In genomic region chr17:74430706-74431567, GRCh38 we compare ENCODE assay signal across 2 cellular contexts.
A peak's percentile ranks its signal among the peaks of the same experiment; 100 is the strongest.
TF ChIP-seq lines count a peak whose summit lies in the region.

No MANE protein-coding gene starts in this region.

TF ChIP-seq in HCT116, 20 proteins besides CTCF, POLR2A, EP300 and RAD21:
- TF ChIP-seq TCF7L2 (IDR thresholded peaks at IDR 0.05; ENCODE audit: borderline replicate concordance, extremely low read depth, insufficient read depth, insufficient read length) (no peak), YY1 (IDR thresholded peaks at IDR 0.05; ENCODE audit: extremely low read depth, insufficient replicate concordance, low read depth, low read length) (no peak), ELF1 (IDR thresholded peaks at IDR 0.05; ENCODE audit: borderline replicate concordance, low read depth) (no peak), SIN3A (IDR thresholded peaks at IDR 0.05; ENCODE audit: low read depth) (no peak; the same call in 1 of the 2 replicates), POLR2AphosphoS5 (IDR thresholded peaks at IDR 0.05; ENCODE audit: low read depth, low read length) (peak; percentile 58), MAX (IDR thresholded peaks at IDR 0.05) (peak; percentile 15; the same call in 1 of the 2 replicates), CBX3 (IDR thresholded peaks at IDR 0.05; ENCODE audit: low read depth) (no peak), ZFX (IDR thresholded peaks at IDR 0.05) (peak; percentile 91)

TF ChIP-seq in GM12878, 131 proteins besides CTCF, POLR2A, EP300 and RAD21 (continues in another document):
- TF ChIP-seq USF1 (IDR thresholded peaks at IDR 0.05; ENCODE audit: borderline replicate concordance, extremely low read length, insufficient read depth, low read depth, low read length) (no peak), YY1 (IDR thresholded peaks at IDR 0.05; ENCODE audit: low read depth, low read length) (no peak), SKIL (IDR thresholded peaks at IDR 0.05; ENCODE audit: low read depth, poor library complexity, severe bottlenecking) (no peak), SMC3 (IDR thresholded peaks at IDR 0.05; ENCODE audit: borderline replicate concordance, low read length) (no peak), RUNX3 (IDR thresholded peaks at IDR 0.05; ENCODE audit: low read length) (peak; percentile 49), NFYA (IDR thresholded peaks at IDR 0.05; ENCODE audit: borderline replicate concordance, low read depth, low read length) (no peak), NRF1 (conservative IDR thresholded peaks at IDR 0.05; ENCODE audit: low read depth, low read length) (no peak), SIN3A (IDR thresholded peaks at IDR 0.05; ENCODE audit: low read depth, low read length) (no peak), DPF2 (IDR thresholded peaks at IDR 0.05) (peak; percentile 55; the same call in 1 of the 2 replicates), SMAD5 (IDR thresholded peaks at IDR 0.05; ENCODE audit: low read depth) (no peak), HDAC2 (IDR thresholded peaks at IDR 0.05) (no peak), E2F8 (IDR thresholded peaks at IDR 0.05; ENCODE audit: low read depth, partially characterized antibody) (no peak), KDM1A (IDR thresholded peaks at IDR 0.05; ENCODE audit: borderline replicate concordance) (no peak), SRF (IDR thresholded peaks at IDR 0.05; ENCODE audit: low read depth in 2 of 2, low read length in 2 of 2) (no peak), MYC (IDR thresholded peaks at IDR 0.05; ENCODE audit: insufficient read depth, insufficient read length, insufficient replicate concordance, low read length, severe bottlenecking) (no peak), MTA2 (IDR thresholded peaks at IDR 0.05; ENCODE audit: low read depth) (0 out of 2 replicates have a peak, but pooled peaks have one; percentile 53), BCLAF1 (IDR thresholded peaks at IDR 0.05) (no peak), TCF7 (IDR thresholded peaks at IDR 0.05; ENCODE audit: borderline replicate concordance) (no peak), YBX1 (IDR thresholded peaks at IDR 0.05) (no peak), TAF1 (IDR thresholded peaks at IDR 0.05; ENCODE audit: borderline replicate concordance, low read depth, low read length) (no peak)
- TF ChIP-seq, protein P1, sequence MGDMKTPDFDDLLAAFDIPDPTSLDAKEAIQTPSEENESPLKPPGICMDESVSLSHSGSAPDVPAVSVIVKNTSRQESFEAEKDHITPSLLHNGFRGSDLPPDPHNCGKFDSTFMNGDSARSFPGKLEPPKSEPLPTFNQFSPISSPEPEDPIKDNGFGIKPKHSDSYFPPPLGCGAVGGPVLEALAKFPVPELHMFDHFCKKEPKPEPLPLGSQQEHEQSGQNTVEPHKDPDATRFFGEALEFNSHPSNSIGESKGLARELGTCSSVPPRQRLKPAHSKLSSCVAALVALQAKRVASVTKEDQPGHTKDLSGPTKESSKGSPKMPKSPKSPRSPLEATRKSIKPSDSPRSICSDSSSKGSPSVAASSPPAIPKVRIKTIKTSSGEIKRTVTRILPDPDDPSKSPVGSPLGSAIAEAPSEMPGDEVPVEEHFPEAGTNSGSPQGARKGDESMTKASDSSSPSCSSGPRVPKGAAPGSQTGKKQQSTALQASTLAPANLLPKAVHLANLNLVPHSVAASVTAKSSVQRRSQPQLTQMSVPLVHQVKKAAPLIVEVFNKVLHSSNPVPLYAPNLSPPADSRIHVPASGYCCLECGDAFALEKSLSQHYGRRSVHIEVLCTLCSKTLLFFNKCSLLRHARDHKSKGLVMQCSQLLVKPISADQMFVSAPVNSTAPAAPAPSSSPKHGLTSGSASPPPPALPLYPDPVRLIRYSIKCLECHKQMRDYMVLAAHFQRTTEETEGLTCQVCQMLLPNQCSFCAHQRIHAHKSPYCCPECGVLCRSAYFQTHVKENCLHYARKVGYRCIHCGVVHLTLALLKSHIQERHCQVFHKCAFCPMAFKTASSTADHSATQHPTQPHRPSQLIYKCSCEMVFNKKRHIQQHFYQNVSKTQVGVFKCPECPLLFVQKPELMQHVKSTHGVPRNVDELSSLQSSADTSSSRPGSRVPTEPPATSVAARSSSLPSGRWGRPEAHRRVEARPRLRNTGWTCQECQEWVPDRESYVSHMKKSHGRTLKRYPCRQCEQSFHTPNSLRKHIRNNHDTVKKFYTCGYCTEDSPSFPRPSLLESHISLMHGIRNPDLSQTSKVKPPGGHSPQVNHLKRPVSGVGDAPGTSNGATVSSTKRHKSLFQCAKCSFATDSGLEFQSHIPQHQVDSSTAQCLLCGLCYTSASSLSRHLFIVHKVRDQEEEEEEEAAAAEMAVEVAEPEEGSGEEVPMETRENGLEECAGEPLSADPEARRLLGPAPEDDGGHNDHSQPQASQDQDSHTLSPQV (IDR thresholded peaks at IDR 0.05), result no peak
- TF ChIP-seq, protein P2, sequence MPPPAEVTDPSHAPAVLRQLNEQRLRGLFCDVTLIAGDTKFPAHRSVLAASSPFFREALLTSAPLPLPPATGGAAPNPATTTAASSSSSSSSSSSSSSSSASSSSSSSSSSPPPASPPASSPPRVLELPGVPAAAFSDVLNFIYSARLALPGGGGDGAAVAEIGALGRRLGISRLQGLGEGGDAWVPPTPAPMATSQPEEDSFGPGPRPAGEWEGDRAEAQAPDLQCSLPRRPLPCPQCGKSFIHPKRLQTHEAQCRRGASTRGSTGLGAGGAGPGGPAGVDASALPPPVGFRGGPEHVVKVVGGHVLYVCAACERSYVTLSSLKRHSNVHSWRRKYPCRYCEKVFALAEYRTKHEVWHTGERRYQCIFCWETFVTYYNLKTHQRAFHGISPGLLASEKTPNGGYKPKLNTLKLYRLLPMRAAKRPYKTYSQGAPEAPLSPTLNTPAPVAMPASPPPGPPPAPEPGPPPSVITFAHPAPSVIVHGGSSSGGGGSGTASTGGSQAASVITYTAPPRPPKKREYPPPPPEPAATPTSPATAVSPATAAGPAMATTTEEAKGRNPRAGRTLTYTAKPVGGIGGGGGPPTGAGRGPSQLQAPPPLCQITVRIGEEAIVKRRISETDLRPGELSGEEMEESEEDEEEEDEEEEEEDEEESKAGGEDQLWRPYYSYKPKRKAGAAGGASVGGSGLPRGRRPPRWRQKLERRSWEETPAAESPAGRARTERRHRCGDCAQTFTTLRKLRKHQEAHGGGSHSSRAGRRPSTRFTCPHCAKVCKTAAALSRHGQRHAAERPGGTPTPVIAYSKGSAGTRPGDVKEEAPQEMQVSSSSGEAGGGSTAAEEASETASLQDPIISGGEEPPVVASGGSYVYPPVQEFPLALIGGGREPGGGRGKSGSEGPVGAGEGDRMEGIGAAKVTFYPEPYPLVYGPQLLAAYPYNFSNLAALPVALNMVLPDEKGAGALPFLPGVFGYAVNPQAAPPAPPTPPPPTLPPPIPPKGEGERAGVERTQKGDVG (CRISPR knock-in tag; IDR thresholded peaks at IDR 0.05), result no peak
- TF ChIP-seq, protein P3, sequence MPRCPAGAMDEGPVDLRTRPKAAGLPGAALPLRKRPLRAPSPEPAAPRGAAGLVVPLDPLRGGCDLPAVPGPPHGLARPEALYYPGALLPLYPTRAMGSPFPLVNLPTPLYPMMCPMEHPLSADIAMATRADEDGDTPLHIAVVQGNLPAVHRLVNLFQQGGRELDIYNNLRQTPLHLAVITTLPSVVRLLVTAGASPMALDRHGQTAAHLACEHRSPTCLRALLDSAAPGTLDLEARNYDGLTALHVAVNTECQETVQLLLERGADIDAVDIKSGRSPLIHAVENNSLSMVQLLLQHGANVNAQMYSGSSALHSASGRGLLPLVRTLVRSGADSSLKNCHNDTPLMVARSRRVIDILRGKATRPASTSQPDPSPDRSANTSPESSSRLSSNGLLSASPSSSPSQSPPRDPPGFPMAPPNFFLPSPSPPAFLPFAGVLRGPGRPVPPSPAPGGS (IDR thresholded peaks at IDR 0.05; ENCODE audit: borderline replicate concordance, insufficient read depth, low read depth, low read length, poor library complexity, severe bottlenecking), result no peak
- TF ChIP-seq, protein P4, sequence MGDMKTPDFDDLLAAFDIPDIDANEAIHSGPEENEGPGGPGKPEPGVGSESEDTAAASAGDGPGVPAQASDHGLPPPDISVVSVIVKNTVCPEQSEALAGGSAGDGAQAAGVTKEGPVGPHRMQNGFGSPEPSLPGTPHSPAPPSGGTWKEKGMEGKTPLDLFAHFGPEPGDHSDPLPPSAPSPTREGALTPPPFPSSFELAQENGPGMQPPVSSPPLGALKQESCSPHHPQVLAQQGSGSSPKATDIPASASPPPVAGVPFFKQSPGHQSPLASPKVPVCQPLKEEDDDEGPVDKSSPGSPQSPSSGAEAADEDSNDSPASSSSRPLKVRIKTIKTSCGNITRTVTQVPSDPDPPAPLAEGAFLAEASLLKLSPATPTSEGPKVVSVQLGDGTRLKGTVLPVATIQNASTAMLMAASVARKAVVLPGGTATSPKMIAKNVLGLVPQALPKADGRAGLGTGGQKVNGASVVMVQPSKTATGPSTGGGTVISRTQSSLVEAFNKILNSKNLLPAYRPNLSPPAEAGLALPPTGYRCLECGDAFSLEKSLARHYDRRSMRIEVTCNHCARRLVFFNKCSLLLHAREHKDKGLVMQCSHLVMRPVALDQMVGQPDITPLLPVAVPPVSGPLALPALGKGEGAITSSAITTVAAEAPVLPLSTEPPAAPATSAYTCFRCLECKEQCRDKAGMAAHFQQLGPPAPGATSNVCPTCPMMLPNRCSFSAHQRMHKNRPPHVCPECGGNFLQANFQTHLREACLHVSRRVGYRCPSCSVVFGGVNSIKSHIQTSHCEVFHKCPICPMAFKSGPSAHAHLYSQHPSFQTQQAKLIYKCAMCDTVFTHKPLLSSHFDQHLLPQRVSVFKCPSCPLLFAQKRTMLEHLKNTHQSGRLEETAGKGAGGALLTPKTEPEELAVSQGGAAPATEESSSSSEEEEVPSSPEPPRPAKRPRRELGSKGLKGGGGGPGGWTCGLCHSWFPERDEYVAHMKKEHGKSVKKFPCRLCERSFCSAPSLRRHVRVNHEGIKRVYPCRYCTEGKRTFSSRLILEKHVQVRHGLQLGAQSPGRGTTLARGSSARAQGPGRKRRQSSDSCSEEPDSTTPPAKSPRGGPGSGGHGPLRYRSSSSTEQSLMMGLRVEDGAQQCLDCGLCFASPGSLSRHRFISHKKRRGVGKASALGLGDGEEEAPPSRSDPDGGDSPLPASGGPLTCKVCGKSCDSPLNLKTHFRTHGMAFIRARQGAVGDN (IDR thresholded peaks at IDR 0.05), result 0 out of 2 replicates have a peak, but pooled peaks have one; percentile 40
